ENCODE assay signal across 5 cellular contexts in the genomic region with DNA sequence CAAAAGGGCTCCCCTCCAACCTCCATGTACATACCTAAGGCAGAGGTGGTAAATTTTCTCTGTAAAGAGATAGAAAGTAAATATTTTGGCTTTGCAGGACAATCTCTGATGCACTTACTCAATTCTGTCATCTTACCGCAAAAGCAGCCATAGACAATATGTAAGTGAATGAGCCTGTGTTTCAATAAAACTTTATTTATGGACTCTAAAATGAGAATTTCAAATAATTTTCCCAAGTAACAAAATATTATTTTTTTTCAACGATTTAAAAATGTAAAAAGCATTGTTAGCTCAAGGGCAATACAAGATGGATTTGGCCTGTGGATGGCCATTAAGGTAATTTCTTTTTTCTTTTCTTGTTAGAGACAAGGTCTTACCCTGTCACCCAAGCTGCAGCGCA.
"Had no signal": no experiment of that assay in that cellular context is flagged by ENCODE, and none has a peak within 500 bp of the region (broad histone marks: within the 10 kb centered on the region; RNA-seq: fewer than 3 reads in every experiment).

No MANE protein-coding gene starts in this region.

- DNase-seq: GDM1, GF-D8 had no signal

- FAIRE-seq: G401.6, GM18507, GM19239 had no signal
